ENCODE assay signal across 11 cellular contexts in genomic region chr11:120180571-120181445, GRCh38. TPM values are rescaled to one million over a fixed set of nuclear protein-coding genes. Genes with fewer than 3 reads are reported as not detected.
DNase-seq lines count a peak whose midpoint lies in the region; ATAC-seq and TF ChIP-seq lines count a peak whose summit lies in the region.
"Had no signal": no experiment of that assay in that cellular context is flagged by ENCODE, and none has a peak within 500 bp of the region (broad histone marks: within the 10 kb centered on the region; RNA-seq: fewer than 3 reads in every experiment).

No MANE protein-coding gene starts in this region.

- no peak overlapping the region for H3K4me2 ChIP-seq in fibroblast of lung (ENCODE audit: extremely low read depth, insufficient read depth, low read length)

- no peaks in the 10 kb centered on the region for H4K20me1 ChIP-seq in fibroblast of lung (ENCODE audit: control insufficient read depth, extremely low read depth, insufficient read depth, low read length)

- peaks cover 0 to 2% (median 0%) of the 10 kb centered on the region in 7 donors for H3K9me3 Mint-ChIP-seq in CD14-positive monocyte

- ATAC-seq in GM19023 (IDR thresholded peaks at IDR 0.05; ENCODE audit: unreplicated experiment): no peak

- DNase-seq in CD14-positive monocyte (ENCODE audit: low spot score): no peak
- peak; percentile 22 for DNase-seq in RKO (ENCODE audit: low spot score)
- DNase-seq in fibroblast of lung (ENCODE audit: low read depth in 2 of 2): peak; percentile 19 to 85
- DNase-seq in NK-92 (lab: John Stamatoyannopoulos, UW; ENCODE audit: unreplicated experiment): no peak
- no peak for DNase-seq in NCI-H510A (lab: John Stamatoyannopoulos, UW)
- DNase-seq in HAP-1 (ENCODE audit: low spot score in 2 of 2): no peak
- DNase-seq: GOT3, NCI-H1105 had no signal

- H3K79me2 ChIP-seq in fibroblast of lung (ENCODE audit: control insufficient read depth, insufficient read depth, low read length): no peaks in the 10 kb centered on the region

- H3K4me1 Mint-ChIP-seq in CD14-positive monocyte: peaks cover 15% of the 10 kb centered on the region

- TF ChIP-seq CTCF in CD14-positive monocyte (IDR thresholded peaks at IDR 0.05): peak; percentile 24
- peak in 1 of 2 donors; percentile 17 for TF ChIP-seq CTCF in fibroblast of lung (conservative IDR thresholded peaks at IDR 0.05 in 1 of 2, IDR thresholded peaks at IDR 0.05 in 1 of 2; ENCODE audit: low read depth in 1 of 2, low read length in 2 of 2)

- H2AFZ ChIP-seq in fibroblast of lung (ENCODE audit: low read length) (no peak overlapping the region), neuron (ENCODE audit: low read depth, low read length) (peak overlapping the region; percentile 62)

- H3K4me1 ChIP-seq in fibroblast of lung (ENCODE audit: control insufficient read depth, extremely low read depth, insufficient read depth, low read length) (peaks cover 14% of the 10 kb centered on the region), neuron (ENCODE audit: insufficient read depth, low read length) (peaks cover 53% of the 10 kb centered on the region), HAP-1 (no peaks in the 10 kb centered on the region)
- H3K4me1 ChIP-seq: psoas muscle had no signal

- in situ Hi-C loops in HAP-1 (cut with MboI; ENCODE audit: low sequenced_read_pairs): no loop called here

- H3K9ac ChIP-seq in fibroblast of lung (ENCODE audit: insufficient read depth, low read length): no peak overlapping the region

- peaks cover 16 to 28% (median 18%) of the 10 kb centered on the region in 3 donors for H3K27me3 Mint-ChIP-seq in CD14-positive monocyte (ENCODE audit: low read depth in 3 of 3)

- H3K36me3 ChIP-seq in fibroblast of lung (ENCODE audit: control insufficient read depth, insufficient read depth, low read length) (no peaks in the 10 kb centered on the region), neuron (ENCODE audit: insufficient read depth, low read length) (no peaks in the 10 kb centered on the region), HAP-1 (replicated peaks) (no peaks in the 10 kb centered on the region)

- H3K27me3 ChIP-seq in fibroblast of lung (ENCODE audit: control insufficient read depth, insufficient read depth, low read length) (no peaks in the 10 kb centered on the region), neuron (ENCODE audit: insufficient read depth, low read length) (no peaks in the 10 kb centered on the region), HAP-1 (ENCODE audit: low read depth) (peaks cover 6% of the 10 kb centered on the region; the same call in 1 of the 2 replicates)

- intact Hi-C loops in CD14-positive monocyte (cut with micrococcal nuclease): no loop called here

- no peaks in the 10 kb centered on the region for H3K36me3 Mint-ChIP-seq in CD14-positive monocyte

- H3K27ac ChIP-seq in fibroblast of lung (ENCODE audit: insufficient read depth, low read length): no peak overlapping the region
- H3K27ac ChIP-seq: psoas muscle had no signal

- H3K4me3 ChIP-seq in fibroblast of lung (replicated peaks in 1 of 4; ENCODE audit: control extremely low read depth in 1 of 4, insufficient read depth in 1 of 4, low read depth in 3 of 4, low read length in 4 of 4) (no peak overlapping the region), neuron (ENCODE audit: low read length) (no peak overlapping the region), HAP-1 (no peak overlapping the region)
- H3K4me3 ChIP-seq: psoas muscle had no signal

- H3K4me3 Mint-ChIP-seq in CD14-positive monocyte: no peak overlapping the region

- peak overlapping the region in 1 of 7 donors; percentile 66 for H3K27ac Mint-ChIP-seq in CD14-positive monocyte

- H3K9me3 ChIP-seq in fibroblast of lung (ENCODE audit: control insufficient read depth, insufficient read depth, low read depth, low read length) (no peaks in the 10 kb centered on the region), neuron (ENCODE audit: low read length) (no peaks in the 10 kb centered on the region), HAP-1 (no peaks in the 10 kb centered on the region)
- H3K9me3 ChIP-seq: psoas muscle had no signal

RNA-seq across cellular contexts. Expression of gene OAF, which starts 30.0 kb away (rescaled TPM):
- polyA plus RNA-seq in CD14-positive monocyte: 10 to 100 TPM; 31.5 to 49.2 TPM
- total RNA-seq in fibroblast of lung: 16.7 and 20.0 TPM in 2 replicates
- polyA plus RNA-seq in fibroblast of lung: 22.7 and 27.5 TPM in 2 replicates
- polyA plus RNA-seq in fibroblast of lung (2012): 30.1 and 37.0 TPM in 2 replicates
- polyA minus RNA-seq in fibroblast of lung (ENCODE audit: low replicate concordance): 28.5 and 32.3 TPM in 2 replicates

RNA-seq across cellular contexts. Expression of gene TRIM29, which starts 42.9 kb away (rescaled TPM):
- polyA plus RNA-seq in CD14-positive monocyte: not detected
- total RNA-seq in fibroblast of lung: not detected in 2 replicates
- not detected in 2 replicates for polyA plus RNA-seq in fibroblast of lung
- polyA plus RNA-seq in fibroblast of lung (2012): not detected in 2 replicates
- not detected in 2 replicates for polyA minus RNA-seq in fibroblast of lung (ENCODE audit: low replicate concordance)

RNA-seq across cellular contexts. Expression of gene POU2F3, which starts 59.1 kb away (rescaled TPM):
- polyA plus RNA-seq in CD14-positive monocyte: under 1 TPM in 1 of 2 donors, not detected in 1; 0.54 TPM
- total RNA-seq in fibroblast of lung: not detected in 2 replicates
- polyA plus RNA-seq in fibroblast of lung: 0.23 TPM in 1 of 2 replicates, not detected in the other
- polyA plus RNA-seq in fibroblast of lung (2012): 0.23 TPM in 1 of 2 replicates, not detected in the other
- polyA minus RNA-seq in fibroblast of lung (ENCODE audit: low replicate concordance): 1.4 TPM in 1 of 2 replicates, not detected in the other
- total RNA-seq: psoas muscle had no signal
- polyA plus RNA-seq: psoas muscle had no signal

Comparison
In these comparisons a context has a peak if more than half of its experiments do, and no peak if none do; other contexts are left out.
1. DNase-seq: peak in RKO (single experiment) and fibroblast of lung (2 of 2); none in CD14-positive monocyte (single experiment), NK-92 (single experiment), NCI-H510A (single experiment) and HAP-1 (0 of 2).